ENCODE assay signal across 8 cellular contexts in genomic region chr19:40807147-40808020, GRCh38. TPM values are rescaled to one million over a fixed set of nuclear protein-coding genes. Genes with fewer than 3 reads are reported as not detected.
DNase-seq lines count a peak whose midpoint lies in the region; ATAC-seq and TF ChIP-seq lines count a peak whose summit lies in the region.

No MANE protein-coding gene starts in this region.

- H3K4me1 ChIP-seq in GM23248 (ENCODE audit: insufficient read depth) (peaks cover 27% of the 10 kb centered on the region), ascending aorta (peaks cover 22 to 56% of the 10 kb centered on the region in 2 donors), lower lobe of right lung (peaks cover 93% of the 10 kb centered on the region)

- no peak overlapping the region for H3K4me2 ChIP-seq in GM23248 (ENCODE audit: unreplicated experiment)

- no peak overlapping the region for H2AFZ ChIP-seq in GM23248

- WGBS in GM23248 (ENCODE audit: low coverage in 1 of 2, low lambda C conversion rate in 2 of 2, missing lambda C conversion rate in 2 of 2), 2 experiments, result 71 to 73% methylated on average over 18 of the region's 18 CpGs

- DNase-seq in AG09309 (ENCODE audit: low read depth) (no peak), GM23248 (peak; percentile 24), ascending aorta (ENCODE audit: low spot score in 2 of 2) (no peak), lower lobe of right lung (no peak), GDM1 (lab: John Stamatoyannopoulos, UW) (no peak), epidermal melanocyte (ENCODE audit: insufficient read length, low spot score) (no peak)

- TF ChIP-seq CTCF in AG09309 (IDR thresholded peaks at IDR 0.05; ENCODE audit: control insufficient read depth, insufficient read depth, low read depth, low read length, missing control alignments) (peak; percentile 4), ascending aorta (IDR thresholded peaks at IDR 0.05) (peak in 1 of 3 experiments; percentile 1), lower lobe of right lung (IDR thresholded peaks at IDR 0.05) (peak; percentile 9)

- intact Hi-C loops in ascending aorta (cut with DNase I) (no loop called here), lower lobe of right lung (cut with DNase I) (no loop called here)

- 0 out of 2 replicates have a peak, but pooled peaks cover 9% of the 10 kb centered on the region for H3K36me3 ChIP-seq in GM23248 (ENCODE audit: low read depth)
- peaks cover 12 to 28% of the 10 kb centered on the region in 2 donors for H3K36me3 ChIP-seq in ascending aorta
- peaks cover 72% of the 10 kb centered on the region for H3K36me3 ChIP-seq in lower lobe of right lung

- no peak for ATAC-seq in lower lobe of right lung
- ATAC-seq in HG02610 (IDR thresholded peaks at IDR 0.05; ENCODE audit: unreplicated experiment), result no peak
- ATAC-seq in HG03520 (IDR thresholded peaks at IDR 0.05; ENCODE audit: unreplicated experiment), result no peak

- 0 out of 2 replicates have a peak, but pooled peaks cover 4% of the 10 kb centered on the region for H4K20me1 ChIP-seq in GM23248 (ENCODE audit: insufficient read depth)

- peaks cover 81% of the 10 kb centered on the region for H3K79me2 ChIP-seq in GM23248 (ENCODE audit: insufficient read depth)

- no peaks in the 10 kb centered on the region for H3K9me2 ChIP-seq in GM23248 (ENCODE audit: insufficient read depth)

- H3K27ac ChIP-seq in GM23248 (peak overlapping the region; percentile 57), ascending aorta (peak overlapping the region; percentile 53 to 90), lower lobe of right lung (peak overlapping the region; percentile 92)

- H3K27me3 ChIP-seq in GM23248 (replicated peaks; ENCODE audit: insufficient read depth) (no peaks in the 10 kb centered on the region), ascending aorta (no peaks in the 10 kb centered on the region), lower lobe of right lung (ENCODE audit: low read depth) (no peaks in the 10 kb centered on the region)

- H3K4me3 ChIP-seq in AG09309 (ENCODE audit: control insufficient read depth, low read depth, low read length), result no peak overlapping the region
- H3K4me3 ChIP-seq in GM23248, result 0 out of 2 replicates have a peak overlapping the region, but pooled peaks have one; percentile 17
- H3K4me3 ChIP-seq in ascending aorta, result no peak overlapping the region
- peak overlapping the region; percentile 28 for H3K4me3 ChIP-seq in lower lobe of right lung

- peaks cover 16% of the 10 kb centered on the region; the same call in 1 of the 2 replicates for H3F3A ChIP-seq in GM23248 (ENCODE audit: insufficient read depth)

- in situ Hi-C loops in GM23248 (cut with MboI), result no loop called here

- H3K9ac ChIP-seq in GM23248, result 0 out of 2 replicates have a peak overlapping the region, but pooled peaks have one; percentile 46

- H3K9me3 ChIP-seq in GM23248 (ENCODE audit: low read depth), result no peaks in the 10 kb centered on the region
- no peaks in the 10 kb centered on the region for H3K9me3 ChIP-seq in ascending aorta
- no peaks in the 10 kb centered on the region for H3K9me3 ChIP-seq in lower lobe of right lung

RNA-seq across cellular contexts. Expression of gene EGLN2, which starts 8.4 kb away (rescaled TPM):
- 80.6 and 83.3 TPM in 2 replicates for total RNA-seq in GM23248 (2014; rRNA removed; shearing (Covaris generic))
- 52.5 and 61.2 TPM in 2 replicates for polyA plus RNA-seq in GM23248 (2016; fragmentation: Nextera tagmentation; extraction: Ambion mirVana)
- 149 TPM for total RNA-seq in ascending aorta
- 188 TPM for total RNA-seq in lower lobe of right lung

RNA-seq across cellular contexts. Expression of gene RAB4B, which starts 29.3 kb away (rescaled TPM):
- total RNA-seq in GM23248 (2014; rRNA removed; shearing (Covaris generic)), result 20.7 and 25.6 TPM in 2 replicates
- 23.2 and 24.6 TPM in 2 replicates for polyA plus RNA-seq in GM23248 (2016; fragmentation: Nextera tagmentation; extraction: Ambion mirVana)
- total RNA-seq in ascending aorta, result 56.8 TPM
- total RNA-seq in lower lobe of right lung, result 48.5 TPM

RNA-seq across cellular contexts. Expression of gene MIA, which starts 32.1 kb away (rescaled TPM):
- not detected in 2 replicates for total RNA-seq in GM23248 (2014; rRNA removed; shearing (Covaris generic))
- not detected in 2 replicates for polyA plus RNA-seq in GM23248 (2016; fragmentation: Nextera tagmentation; extraction: Ambion mirVana)
- not detected for total RNA-seq in ascending aorta
- total RNA-seq in lower lobe of right lung, result 1.7 TPM

RNA-seq across cellular contexts. Expression of gene CYP2A6, which starts 42.9 kb away (rescaled TPM):
- total RNA-seq in GM23248 (2014; rRNA removed; shearing (Covaris generic)), result not detected in 2 replicates
- not detected in 2 replicates for polyA plus RNA-seq in GM23248 (2016; fragmentation: Nextera tagmentation; extraction: Ambion mirVana)
- total RNA-seq in ascending aorta (not detected), lower lobe of right lung (2.0 TPM)

RNA-seq across cellular contexts. Expression of gene SNRPA, which starts 56.4 kb away (rescaled TPM):
- total RNA-seq in GM23248 (2014; rRNA removed; shearing (Covaris generic)), result 30.6 and 35.3 TPM in 2 replicates
- 50.1 and 58.5 TPM in 2 replicates for polyA plus RNA-seq in GM23248 (2016; fragmentation: Nextera tagmentation; extraction: Ambion mirVana)
- total RNA-seq in ascending aorta, result 154 TPM
- total RNA-seq in lower lobe of right lung, result 44.8 TPM

Comparison
In these comparisons a context has a peak if more than half of its experiments do, and no peak if none do; other contexts are left out.
1. H3K4me3 ChIP-seq: peak in GM23248 (single experiment) and lower lobe of right lung (single experiment); none in AG09309 (single experiment) and ascending aorta (0 of 2).
2. Peak in every context shown above with its lines, with median percentiles within 50 percentile points of each other: H3K27ac ChIP-seq.